In genomic region chr9:71001780-71002386, GRCh38 we compare ENCODE assay signal across 8 cellular contexts.
DNase-seq lines count a peak whose midpoint lies in the region; ATAC-seq and TF ChIP-seq lines count a peak whose summit lies in the region.

No MANE protein-coding gene starts in this region.

- CTCF ChIA-PET in activated naive CD4-positive, alpha-beta T cell treated with anti-CD3 and anti-CD28 coated beads, Interleukin-2, amount 10 ng/mL, durations not matched to agents 7 days and 5 days (lab: Charles Lee), result interaction anchor here (0.7 to 1.7 kb wide), 4 partner anchors 78 to 362 kb away, joined by 3 to 7 read pairs (median 5); no protein-coding TSS in a partner anchor

- no peak overlapping the region for H3K27ac Mint-ChIP-seq in activated naive CD4-positive, alpha-beta T cell treated with anti-CD3 and anti-CD28 coated beads, Interleukin-2, amount 10 ng/mL, durations not matched to agents 7 days and 5 days

- no peaks in the 10 kb centered on the region for H3K9me3 ChIP-seq in WERI-Rb-1 (ENCODE audit: severe bottlenecking)

- no peak overlapping the region for H3K4me3 Mint-ChIP-seq in activated naive CD4-positive, alpha-beta T cell treated with anti-CD3 and anti-CD28 coated beads, Interleukin-2, amount 10 ng/mL, durations not matched to agents 7 days and 5 days

- H3K27me3 ChIP-seq in WERI-Rb-1 (ENCODE audit: insufficient read depth, low read depth, severe bottlenecking) (no peaks in the 10 kb centered on the region), kidney epithelial cell (ENCODE audit: control insufficient read depth, insufficient read depth, low read length) (no peaks in the 10 kb centered on the region)

- H3K4me3 ChIP-seq in WERI-Rb-1 (ENCODE audit: low read depth, low read length) (no peak overlapping the region), kidney epithelial cell (ENCODE audit: low read depth, low read length) (no peak overlapping the region)

- peak; percentile 50 for ATAC-seq in HG03520 (IDR thresholded peaks at IDR 0.05; ENCODE audit: unreplicated experiment)
- no peak for ATAC-seq in HG03108 (IDR thresholded peaks at IDR 0.05; ENCODE audit: unreplicated experiment)
- ATAC-seq in HG02852 (IDR thresholded peaks at IDR 0.05; ENCODE audit: unreplicated experiment), result no peak

- DNase-seq in activated naive CD4-positive, alpha-beta T cell treated with anti-CD3 and anti-CD28 coated beads, Interleukin-2, amount 10 ng/mL, durations not matched to agents 7 days and 5 days, result peak; percentile 29
- no peak for DNase-seq in activated naive CD4-positive, alpha-beta T cell (lab: John Stamatoyannopoulos, UW)
- DNase-seq in WERI-Rb-1, result peak; percentile 57
- DNase-seq in kidney epithelial cell (ENCODE audit: low read depth), result peak; percentile 9
- no peak for DNase-seq in HK-2 (ENCODE audit: unreplicated experiment)

- H3K9me3 Mint-ChIP-seq in activated naive CD4-positive, alpha-beta T cell treated with anti-CD3 and anti-CD28 coated beads, Interleukin-2, amount 10 ng/mL, durations not matched to agents 7 days and 5 days, result peaks cover 9% of the 10 kb centered on the region

- H3K36me3 Mint-ChIP-seq in activated naive CD4-positive, alpha-beta T cell treated with anti-CD3 and anti-CD28 coated beads, Interleukin-2, amount 10 ng/mL, durations not matched to agents 7 days and 5 days, result no peaks in the 10 kb centered on the region

- H3K4me1 Mint-ChIP-seq in activated naive CD4-positive, alpha-beta T cell treated with anti-CD3 and anti-CD28 coated beads, Interleukin-2, amount 10 ng/mL, durations not matched to agents 7 days and 5 days, result no peaks in the 10 kb centered on the region

- H3K27me3 Mint-ChIP-seq in activated naive CD4-positive, alpha-beta T cell treated with anti-CD3 and anti-CD28 coated beads, Interleukin-2, amount 10 ng/mL, durations not matched to agents 7 days and 5 days, result no peaks in the 10 kb centered on the region

- peak; percentile 80 for TF ChIP-seq CTCF in WERI-Rb-1 (IDR thresholded peaks at IDR 0.05; ENCODE audit: low read depth, low read length)
- TF ChIP-seq CTCF in kidney epithelial cell (IDR thresholded peaks at IDR 0.05; ENCODE audit: insufficient read depth, low read length, poor library complexity, severe bottlenecking), result peak; percentile 66

- no peak overlapping the region for H3K27ac ChIP-seq in WERI-Rb-1

- H3K36me3 ChIP-seq in WERI-Rb-1 (no peaks in the 10 kb centered on the region), kidney epithelial cell (ENCODE audit: control insufficient read depth, insufficient read depth, low read length) (no peaks in the 10 kb centered on the region)

Comparison
In these comparisons a context has a peak if more than half of its experiments do, and no peak if none do; other contexts are left out.
1. DNase-seq: peak in activated naive CD4-positive, alpha-beta T cell treated with anti-CD3 and anti-CD28 coated beads, Interleukin-2, amount 10 ng/mL, durations not matched to agents 7 days and 5 days (single experiment), WERI-Rb-1 (single experiment) and kidney epithelial cell (single experiment); none in activated naive CD4-positive, alpha-beta T cell (0 of 4) and HK-2 (single experiment).